ENCODE assay signal across 18 cellular contexts in genomic region chr13:23797276-23797903, GRCh38.
DNase-seq lines count a peak whose midpoint lies in the region; ATAC-seq and TF ChIP-seq lines count a peak whose summit lies in the region.
"Had no signal": no experiment of that assay in that cellular context is flagged by ENCODE, and none has a peak within 500 bp of the region (broad histone marks: within the 10 kb centered on the region; RNA-seq: fewer than 3 reads in every experiment).

No MANE protein-coding gene starts in this region.

- DNase-seq in activated CD4-positive, alpha-beta T cell treated with anti-CD3 and anti-CD28 coated beads, Interleukin-2, amount 10 ng/mL, durations not matched to agents 24 days and 14 days: no peak
- DNase-seq in activated CD4-positive, alpha-beta T cell treated with anti-CD3 and anti-CD28 coated beads, Interleukin-2, amount 50 U/mL, for 48 hours: no peak
- DNase-seq in osteocyte (ENCODE audit: extremely low spot score, unreplicated experiment) (no peak), glomerular visceral epithelial cell (ENCODE audit: extremely low spot score) (no peak)
- DNase-seq: 8988T; Caco-2; CD4-positive, CD25-positive, alpha-beta regulatory T cell; DMS153; GDM1; HFFc6; NCI-H2081; NCI-H446 treated with DMSO at 0.1 percent for 48 hours; Right ventricle myocardium superior had no signal

- H3K36me3 Mint-ChIP-seq in activated CD4-positive, alpha-beta T cell treated with anti-CD3 and anti-CD28 coated beads, Interleukin-2, amount 10 ng/mL, durations not matched to agents 24 days and 14 days (ENCODE audit: low read depth): peaks cover 4% of the 10 kb centered on the region
- no peaks in the 10 kb centered on the region for H3K36me3 Mint-ChIP-seq in activated T-helper 17 cell treated with anti-CD3 and anti-CD28 coated beads, Interleukin-2, amount 50 U/mL, for 72 hours (ENCODE audit: low read depth)
- H3K36me3 Mint-ChIP-seq in osteocyte (ENCODE audit: unreplicated experiment): peaks cover 6% of the 10 kb centered on the region

- no peak overlapping the region for H3K4me3 Mint-ChIP-seq in activated CD4-positive, alpha-beta T cell treated with anti-CD3 and anti-CD28 coated beads, Interleukin-2, amount 10 ng/mL, durations not matched to agents 24 days and 14 days
- peak overlapping the region; percentile 1 for H3K4me3 Mint-ChIP-seq in activated T-helper 17 cell treated with anti-CD3 and anti-CD28 coated beads, Interleukin-2, amount 50 U/mL, for 72 hours
- H3K4me3 Mint-ChIP-seq in osteocyte (ENCODE audit: unreplicated experiment): no peak overlapping the region
- H3K4me3 Mint-ChIP-seq: B cell, HFFc6 had no signal

- H3K27ac Mint-ChIP-seq in activated CD4-positive, alpha-beta T cell treated with anti-CD3 and anti-CD28 coated beads, Interleukin-2, amount 10 ng/mL, durations not matched to agents 24 days and 14 days: peak overlapping the region; percentile 14
- H3K27ac Mint-ChIP-seq in activated T-helper 17 cell treated with anti-CD3 and anti-CD28 coated beads, Interleukin-2, amount 50 U/mL, for 72 hours: peak overlapping the region; percentile 43
- peak overlapping the region; percentile 33 for H3K27ac Mint-ChIP-seq in osteocyte (ENCODE audit: unreplicated experiment)
- H3K27ac Mint-ChIP-seq: B cell, HFFc6 had no signal

- H3K27me3 Mint-ChIP-seq in activated CD4-positive, alpha-beta T cell treated with anti-CD3 and anti-CD28 coated beads, Interleukin-2, amount 10 ng/mL, durations not matched to agents 24 days and 14 days: no peaks in the 10 kb centered on the region
- no peaks in the 10 kb centered on the region for H3K27me3 Mint-ChIP-seq in activated T-helper 17 cell treated with anti-CD3 and anti-CD28 coated beads, Interleukin-2, amount 50 U/mL, for 72 hours
- H3K27me3 Mint-ChIP-seq in osteocyte (ENCODE audit: unreplicated experiment): no peaks in the 10 kb centered on the region
- H3K27me3 Mint-ChIP-seq: B cell; CD4-positive, CD25-positive, alpha-beta regulatory T cell had no signal

- intact Hi-C loops in activated CD4-positive, alpha-beta T cell treated with anti-CD3 and anti-CD28 coated beads, Interleukin-2, amount 10 ng/mL, durations not matched to agents 24 days and 14 days (cut with micrococcal nuclease): loop anchor here (10.0 kb wide), 1 partner anchor 87 kb away; the partner anchor contains the start of gene MIPEP

- TF ChIP-seq CTCF in C4-2B (conservative IDR thresholded peaks at IDR 0.05) (no peak), osteocyte (IDR thresholded peaks at IDR 0.05) (no peak)

- no peaks in the 10 kb centered on the region for H3K9me3 Mint-ChIP-seq in activated CD4-positive, alpha-beta T cell treated with anti-CD3 and anti-CD28 coated beads, Interleukin-2, amount 10 ng/mL, durations not matched to agents 24 days and 14 days
- H3K9me3 Mint-ChIP-seq in activated T-helper 17 cell treated with anti-CD3 and anti-CD28 coated beads, Interleukin-2, amount 50 U/mL, for 72 hours: no peaks in the 10 kb centered on the region
- peaks cover 5% of the 10 kb centered on the region for H3K9me3 Mint-ChIP-seq in osteocyte (ENCODE audit: unreplicated experiment)
- H3K9me3 Mint-ChIP-seq: HFFc6 had no signal

- H3K4me1 Mint-ChIP-seq in activated CD4-positive, alpha-beta T cell treated with anti-CD3 and anti-CD28 coated beads, Interleukin-2, amount 10 ng/mL, durations not matched to agents 24 days and 14 days: peaks cover 8% of the 10 kb centered on the region
- peaks cover 21% of the 10 kb centered on the region for H3K4me1 Mint-ChIP-seq in activated T-helper 17 cell treated with anti-CD3 and anti-CD28 coated beads, Interleukin-2, amount 50 U/mL, for 72 hours
- H3K4me1 Mint-ChIP-seq in osteocyte (ENCODE audit: unreplicated experiment): peaks cover 54% of the 10 kb centered on the region

- ATAC-seq in activated T-helper 17 cell treated with anti-CD3 and anti-CD28 coated beads, Interleukin-2, amount 50 U/mL, for 72 hours (replicated peaks): peak; percentile 11
- ATAC-seq in HG03571 (IDR thresholded peaks at IDR 0.05; ENCODE audit: unreplicated experiment) (no peak), HG03439 (IDR thresholded peaks at IDR 0.05; ENCODE audit: unreplicated experiment) (no peak)

- H3K27ac ChIP-seq in C4-2B: peak overlapping the region; percentile 77
